21 cellular contexts compared by ENCODE assay signal in the genomic region with DNA sequence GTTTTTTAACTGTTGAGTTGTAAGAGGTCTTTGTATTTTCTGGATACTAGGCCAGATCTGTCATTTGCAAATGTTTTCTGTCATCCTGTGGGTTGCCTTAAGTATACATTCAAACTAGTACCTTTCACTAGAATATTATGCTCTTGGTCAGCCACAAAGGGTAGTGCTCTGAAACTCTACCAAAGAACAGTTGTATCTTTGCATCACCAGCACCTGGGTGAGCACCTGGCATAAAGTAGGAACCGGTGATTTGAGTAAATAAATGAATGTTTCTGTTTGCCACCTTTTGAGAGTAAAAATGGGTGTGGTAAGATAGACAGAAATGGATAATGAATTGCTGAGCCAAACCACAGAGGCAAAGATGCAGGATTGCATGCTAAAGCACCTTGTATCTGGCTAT.
"Had no signal": no experiment of that assay in that cellular context is flagged by ENCODE, and none has a peak within 500 bp of the region (broad histone marks: within the 10 kb centered on the region; RNA-seq: fewer than 3 reads in every experiment).

No MANE protein-coding gene starts in this region.

- H3K4me3 ChIP-seq: body of pancreas, gastroesophageal sphincter, heart left ventricle, neural progenitor cell, prostate gland, right atrium auricular region, transverse colon, vagina had no signal

- H3K36me3 ChIP-seq: gastroesophageal sphincter, heart left ventricle, neural progenitor cell, prostate gland, right atrium auricular region, transverse colon, vagina had no signal

- H3K27ac ChIP-seq: gastroesophageal sphincter, heart left ventricle, neural progenitor cell, prostate gland, transverse colon, vagina had no signal

- H3K4me2 ChIP-seq: neural progenitor cell had no signal

- H3K36me3 Mint-ChIP-seq: memory B cell; naive thymus-derived CD4-positive, alpha-beta T cell; neural progenitor cell had no signal

- H3K27me3 Mint-ChIP-seq: activated CD4-positive, alpha-beta T cell treated with anti-CD3 and anti-CD28 coated beads, Interleukin-2, amount 10 ng/mL, durations not matched to agents 24 days and 14 days; activated CD8-positive, alpha-beta T cell treated with anti-CD3 and anti-CD28 coated beads for 36 hours; activated T-cell treated with anti-CD3 and anti-CD28 coated beads, Interleukin-2, amount 50 U/mL, for 24 hours had no signal

- ATAC-seq: activated CD8-positive, alpha-beta T cell treated with anti-CD3 and anti-CD28 coated beads for 36 hours; body of pancreas; gastroesophageal sphincter; heart left ventricle; left ventricle myocardium superior; naive thymus-derived CD4-positive, alpha-beta T cell had no signal

- H2AFZ ChIP-seq: neural progenitor cell had no signal

- H3K27ac Mint-ChIP-seq: activated CD4-positive, alpha-beta T cell treated with anti-CD3 and anti-CD28 coated beads, Interleukin-2, amount 10 ng/mL, durations not matched to agents 24 days and 14 days; activated CD8-positive, alpha-beta T cell treated with anti-CD3 and anti-CD28 coated beads for 36 hours; activated naive CD4-positive, alpha-beta T cell treated with anti-CD3 and anti-CD28 coated beads for 36 hours; activated T-cell treated with anti-CD3 and anti-CD28 coated beads, Interleukin-2, amount 50 U/mL, for 24 hours; memory B cell; neural progenitor cell had no signal

- H3K9me3 ChIP-seq: body of pancreas, gastroesophageal sphincter, heart left ventricle, prostate gland, right atrium auricular region, transverse colon, vagina had no signal

- H3K9me3 Mint-ChIP-seq: activated CD4-positive, alpha-beta T cell treated with anti-CD3 and anti-CD28 coated beads, Interleukin-2, amount 10 ng/mL, durations not matched to agents 24 days and 14 days; activated CD8-positive, alpha-beta T cell treated with anti-CD3 and anti-CD28 coated beads for 36 hours; activated naive CD4-positive, alpha-beta T cell treated with anti-CD3 and anti-CD28 coated beads for 36 hours; activated T-cell treated with anti-CD3 and anti-CD28 coated beads, Interleukin-2, amount 50 U/mL, for 24 hours; memory B cell; neural progenitor cell had no signal

- H3K9ac ChIP-seq: neural progenitor cell had no signal

- H3K4me1 Mint-ChIP-seq: memory B cell had no signal

- DNase-seq: activated CD4-positive, alpha-beta T cell treated with anti-CD3 and anti-CD28 coated beads, Interleukin-2, amount 10 ng/mL, durations not matched to agents 24 days and 14 days; activated CD4-positive, CD25-positive, alpha-beta regulatory T cell; activated CD8-positive, alpha-beta T cell treated with anti-CD3 and anti-CD28 coated beads for 36 hours; activated naive CD4-positive, alpha-beta T cell treated with anti-CD3 and anti-CD28 coated beads for 36 hours; activated T-cell treated with anti-CD3 and anti-CD28 coated beads, Interleukin-2, amount 50 U/mL, for 24 hours; body of pancreas; heart left ventricle; left ventricle myocardium superior; naive thymus-derived CD4-positive, alpha-beta T cell; stimulated activated CD4-positive, alpha-beta T cell treated with anti-CD3 and anti-CD28 coated beads, Interleukin-12 subunit alpha, Interleukin-12 subunit beta, amount 100 ng/mL, for 4 hours; stimulated activated CD4-positive, alpha-beta T cell treated with anti-CD3 and anti-CD28 coated beads, Interleukin-1b, Interleukin-23, amount 100 ng/mL, for 48 hours; stimulated activated CD8-positive, alpha-beta memory T cell treated with anti-CD3 and anti-CD28 coated beads, Interleukin-4, amount 100 ng/mL, for 48 hours; stimulated activated naive CD4-positive, alpha-beta T cell treated with Interleukin-2 at 50 U/mL for 16 hours; T1000; transverse colon had no signal

- H3K4me3 Mint-ChIP-seq: activated CD4-positive, alpha-beta T cell treated with anti-CD3 and anti-CD28 coated beads, Interleukin-2, amount 10 ng/mL, durations not matched to agents 24 days and 14 days; activated CD8-positive, alpha-beta T cell treated with anti-CD3 and anti-CD28 coated beads for 36 hours; activated naive CD4-positive, alpha-beta T cell treated with anti-CD3 and anti-CD28 coated beads for 36 hours; activated T-cell treated with anti-CD3 and anti-CD28 coated beads, Interleukin-2, amount 50 U/mL, for 24 hours; memory B cell; naive thymus-derived CD4-positive, alpha-beta T cell; neural progenitor cell had no signal

- H3K27me3 ChIP-seq: body of pancreas, gastroesophageal sphincter, heart left ventricle, neural progenitor cell, right atrium auricular region, transverse colon, vagina had no signal
